In the genomic region with DNA sequence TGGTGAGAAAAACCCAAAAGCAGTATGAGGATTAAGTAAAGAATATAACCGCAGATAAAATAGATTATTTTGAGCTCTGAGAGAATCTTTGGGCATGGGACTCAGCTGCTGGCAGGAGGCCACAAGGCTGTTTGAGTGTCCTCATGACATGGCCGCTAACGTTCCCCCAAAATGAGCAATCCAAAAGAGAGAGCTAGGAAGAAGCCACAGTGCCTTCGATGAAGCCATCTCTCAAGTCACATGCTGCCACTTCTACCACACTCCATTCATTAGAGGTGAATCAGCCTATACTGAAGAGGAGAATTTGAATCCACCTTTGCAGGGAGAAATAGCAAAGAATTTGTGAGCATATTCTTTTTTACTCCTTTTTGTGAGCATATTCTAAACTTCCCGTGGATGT, we compare ENCODE assay signal across 9 cellular contexts. TPM values are rescaled to one million over a fixed set of nuclear protein-coding genes. Genes with fewer than 3 reads are reported as not detected.
DNase-seq lines count a peak whose midpoint lies in the region; ATAC-seq and TF ChIP-seq lines count a peak whose summit lies in the region.
"Had no signal": no experiment of that assay in that cellular context is flagged by ENCODE, and none has a peak within 500 bp of the region (broad histone marks: within the 10 kb centered on the region; RNA-seq: fewer than 3 reads in every experiment).

No MANE protein-coding gene starts in this region.

- H3K4me1 Mint-ChIP-seq in progenitor cell of endocrine pancreas (ENCODE audit: low read depth), result peaks cover 6% of the 10 kb centered on the region

- 22% methylated on average over 5 of the region's 5 CpGs for WGBS in SK-N-SH (ENCODE audit: low lambda C conversion rate)

- no peak overlapping the region for H3K4me3 Mint-ChIP-seq in progenitor cell of endocrine pancreas (ENCODE audit: low read depth)
- H3K4me3 Mint-ChIP-seq: activated naive CD8-positive, alpha-beta T cell treated with anti-CD3 and anti-CD28 coated beads, Interleukin-2, amount 10 ng/mL, durations not matched to agents 7 days and 5 days had no signal

- H3K4me3 ChIP-seq in SK-N-SH (ENCODE audit: low read depth in 2 of 2, low read length in 1 of 2) (peak overlapping the region in 1 of 2 experiments; percentile 17; a peak in 1 of 4 replicates), WERI-Rb-1 (ENCODE audit: low read depth, low read length) (no peak overlapping the region)

- TF ChIP-seq CTCF in C4-2B (conservative IDR thresholded peaks at IDR 0.05) (no peak), SK-N-SH (IDR thresholded peaks at IDR 0.05) (no peak), foreskin keratinocyte (conservative IDR thresholded peaks at IDR 0.05) (no peak), progenitor cell of endocrine pancreas (IDR thresholded peaks at IDR 0.05; ENCODE audit: unreplicated experiment) (no peak), WERI-Rb-1 (IDR thresholded peaks at IDR 0.05; ENCODE audit: low read depth, low read length) (no peak)

- H3K36me3 ChIP-seq in SK-N-SH (replicated peaks in 1 of 2; ENCODE audit: control insufficient read depth in 1 of 2, insufficient read depth in 2 of 2, low read length in 1 of 2), result peaks cover 2 to 23% of the 10 kb centered on the region in 2 experiments
- peaks cover 33% of the 10 kb centered on the region for H3K36me3 ChIP-seq in WERI-Rb-1

- POLR2A ChIA-PET in SK-N-SH (lab: Yijun Ruan, JAX), result interaction anchor here (0.6 to 0.9 kb wide), 2 partner anchors 7 to 20 kb away, joined by 3 read pairs; no protein-coding TSS in a partner anchor

- peaks cover 11% of the 10 kb centered on the region for H3K36me3 Mint-ChIP-seq in progenitor cell of endocrine pancreas (ENCODE audit: insufficient read depth)

- H3K4me1 ChIP-seq in SK-N-SH (ENCODE audit: control insufficient read depth in 1 of 2, insufficient read depth in 2 of 2, low read depth in 1 of 2, low read length in 1 of 2) (peaks cover 3 to 26% of the 10 kb centered on the region in 2 experiments), foreskin keratinocyte (peaks cover 25% of the 10 kb centered on the region)

- H3K9me3 Mint-ChIP-seq in progenitor cell of endocrine pancreas (ENCODE audit: low read depth), result no peaks in the 10 kb centered on the region
- H3K9me3 Mint-ChIP-seq: activated naive CD8-positive, alpha-beta T cell treated with anti-CD3 and anti-CD28 coated beads, Interleukin-2, amount 10 ng/mL, durations not matched to agents 7 days and 5 days had no signal

- H3K9ac ChIP-seq in SK-N-SH, result peak overlapping the region; percentile 59; the same call in 1 of the 2 replicates

- H3K4me2 ChIP-seq in SK-N-SH, result peak overlapping the region; percentile 67

- no peaks in the 10 kb centered on the region for H3K9me2 ChIP-seq in SK-N-SH

- H3K27me3 Mint-ChIP-seq in progenitor cell of endocrine pancreas, result no peaks in the 10 kb centered on the region
- H3K27me3 Mint-ChIP-seq: activated naive CD8-positive, alpha-beta T cell treated with anti-CD3 and anti-CD28 coated beads, Interleukin-2, amount 10 ng/mL, durations not matched to agents 7 days and 5 days had no signal

- peak; percentile 77 for ATAC-seq in foreskin keratinocyte

- peaks cover 3% of the 10 kb centered on the region; the same call in 1 of the 2 replicates for H4K20me1 ChIP-seq in SK-N-SH (ENCODE audit: insufficient read depth)

- no peak overlapping the region for H2AFZ ChIP-seq in SK-N-SH (ENCODE audit: low read depth)

- peaks cover 39% of the 10 kb centered on the region; the same call in 1 of the 2 replicates for H3K79me2 ChIP-seq in SK-N-SH (ENCODE audit: insufficient read depth)

- no peaks in the 10 kb centered on the region for H3K27me3 ChIP-seq in SK-N-SH (ENCODE audit: insufficient read depth)
- no peaks in the 10 kb centered on the region for H3K27me3 ChIP-seq in foreskin keratinocyte
- no peaks in the 10 kb centered on the region for H3K27me3 ChIP-seq in WERI-Rb-1 (ENCODE audit: insufficient read depth, low read depth, severe bottlenecking)

- TF ChIP-seq EP300 in SK-N-SH (IDR thresholded peaks at IDR 0.05; ENCODE audit: borderline replicate concordance in 1 of 2, low read depth in 1 of 2, low read length in 1 of 2), result no peak; a peak in 1 of 4 replicates

- DNase-seq in SK-N-SH, result no peak
- DNase-seq in foreskin keratinocyte, result peak; percentile 21 to 58
- no peak for DNase-seq in progenitor cell of endocrine pancreas (ENCODE audit: low spot score, unreplicated experiment)
- no peak for DNase-seq in activated CD4-positive, alpha-beta T cell treated with anti-CD3 and anti-CD28 coated beads for 48 hours
- no peak for DNase-seq in retina
- no peak for DNase-seq in cortex of kidney (lab: John Stamatoyannopoulos, UW)
- no peak for DNase-seq in WERI-Rb-1
- DNase-seq: activated naive CD8-positive, alpha-beta T cell treated with anti-CD3 and anti-CD28 coated beads, Interleukin-2, amount 10 ng/mL, durations not matched to agents 7 days and 5 days had no signal

- H3K9me3 ChIP-seq in SK-N-SH, result no peaks in the 10 kb centered on the region
- H3K9me3 ChIP-seq in WERI-Rb-1 (ENCODE audit: severe bottlenecking), result no peaks in the 10 kb centered on the region

- peaks cover 53% of the 10 kb centered on the region for H3F3A ChIP-seq in SK-N-SH (replicated peaks; ENCODE audit: insufficient read depth)

- H3K27ac ChIP-seq in C4-2B (peak overlapping the region; percentile 26; the same call in 1 of the 2 replicates), SK-N-SH (ENCODE audit: low read depth in 2 of 2, low read length in 1 of 2) (peak overlapping the region; percentile 88 to 98), foreskin keratinocyte (no peak overlapping the region), WERI-Rb-1 (no peak overlapping the region)

- CTCF ChIA-PET in SK-N-SH (lab: Yijun Ruan, JAX), result interaction anchor here (0.7 to 3.1 kb wide), 4 partner anchors 10 to 184 kb away, joined by 3 to 10 read pairs (median 10); no protein-coding TSS in a partner anchor

- H3K27ac Mint-ChIP-seq in progenitor cell of endocrine pancreas, result peak overlapping the region; percentile 67
- H3K27ac Mint-ChIP-seq: activated naive CD8-positive, alpha-beta T cell treated with anti-CD3 and anti-CD28 coated beads, Interleukin-2, amount 10 ng/mL, durations not matched to agents 7 days and 5 days had no signal

- TF ChIP-seq RAD21 in SK-N-SH (IDR thresholded peaks at IDR 0.05; ENCODE audit: low read length), result no peak

TF ChIP-seq in SK-N-SH, 30 proteins besides CTCF, POLR2A, EP300 and RAD21:
- TF ChIP-seq NFIC (IDR thresholded peaks at IDR 0.05; ENCODE audit: borderline replicate concordance), result peak; percentile 71
- TF ChIP-seq TAF1 (IDR thresholded peaks at IDR 0.05; ENCODE audit: borderline replicate concordance, low read depth, low read length), result no peak
- no peak for TF ChIP-seq SIN3A (IDR thresholded peaks at IDR 0.05; ENCODE audit: borderline replicate concordance, low read depth, low read length)
- no peak for TF ChIP-seq RCOR1 (IDR thresholded peaks at IDR 0.05; ENCODE audit: low read length)
- TF ChIP-seq, protein P1, sequence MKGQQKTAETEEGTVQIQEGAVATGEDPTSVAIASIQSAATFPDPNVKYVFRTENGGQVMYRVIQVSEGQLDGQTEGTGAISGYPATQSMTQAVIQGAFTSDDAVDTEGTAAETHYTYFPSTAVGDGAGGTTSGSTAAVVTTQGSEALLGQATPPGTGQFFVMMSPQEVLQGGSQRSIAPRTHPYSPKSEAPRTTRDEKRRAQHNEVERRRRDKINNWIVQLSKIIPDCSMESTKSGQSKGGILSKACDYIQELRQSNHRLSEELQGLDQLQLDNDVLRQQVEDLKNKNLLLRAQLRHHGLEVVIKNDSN (IDR thresholded peaks at IDR 0.05; ENCODE audit: borderline replicate concordance, low read depth), result peak; percentile 53; the same call in 1 of the 2 replicates
- TF ChIP-seq RFX5 (IDR thresholded peaks at IDR 0.05; ENCODE audit: low read length), result no peak
- TF ChIP-seq MEF2A (IDR thresholded peaks at IDR 0.05; ENCODE audit: borderline replicate concordance, low read depth), result no peak
- no peak for TF ChIP-seq GABPA (IDR thresholded peaks at IDR 0.05; ENCODE audit: low read depth)
- TF ChIP-seq RXRA (IDR thresholded peaks at IDR 0.05; ENCODE audit: borderline replicate concordance, low read depth), result no peak
- TF ChIP-seq NRF1 (IDR thresholded peaks at IDR 0.05; ENCODE audit: low read depth, low read length), result no peak
- peak; percentile 63; the same call in 1 of the 2 replicates for TF ChIP-seq YY1 (IDR thresholded peaks at IDR 0.05; ENCODE audit: low read depth)
- TF ChIP-seq, protein P2, sequence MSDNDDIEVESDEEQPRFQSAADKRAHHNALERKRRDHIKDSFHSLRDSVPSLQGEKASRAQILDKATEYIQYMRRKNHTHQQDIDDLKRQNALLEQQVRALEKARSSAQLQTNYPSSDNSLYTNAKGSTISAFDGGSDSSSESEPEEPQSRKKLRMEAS (IDR thresholded peaks at IDR 0.05; ENCODE audit: low read depth), result peak; percentile 78

RNA-seq across cellular contexts. Expression of a gene that starts 34.2 kb away (rescaled TPM):
- polyA plus RNA-seq in SK-N-SH (2012; rRNA removed), result 26.9 and 29.6 TPM in 2 replicates
- 18.5 and 21.9 TPM in 2 replicates for polyA plus RNA-seq in SK-N-SH (2012; cell fraction: cytosol; rRNA removed)
- 79.0 and 89.8 TPM in 2 replicates for polyA plus RNA-seq in SK-N-SH (2012; cell fraction: nucleus; rRNA removed)
- 36.5 and 40.6 TPM in 2 replicates for total RNA-seq in foreskin keratinocyte
- polyA plus RNA-seq in foreskin keratinocyte, result 8.9 and 9.5 TPM in 2 replicates
- total RNA-seq in progenitor cell of endocrine pancreas, result 59.8 and 64.6 TPM in 2 replicates

Comparison
In these comparisons a context has a peak if more than half of its experiments do, and no peak if none do; other contexts are left out.
1. H3K27ac ChIP-seq: peak in C4-2B (single experiment) and SK-N-SH (2 of 2); none in foreskin keratinocyte (single experiment) and WERI-Rb-1 (single experiment).
2. DNase-seq: peak in foreskin keratinocyte (2 of 2); none in SK-N-SH (single experiment), progenitor cell of endocrine pancreas (single experiment), activated CD4-positive, alpha-beta T cell treated with anti-CD3 and anti-CD28 coated beads for 48 hours (single experiment), retina (single experiment), cortex of kidney (single experiment) and WERI-Rb-1 (single experiment).